8 cellular contexts compared by ENCODE assay signal in the genomic region with DNA sequence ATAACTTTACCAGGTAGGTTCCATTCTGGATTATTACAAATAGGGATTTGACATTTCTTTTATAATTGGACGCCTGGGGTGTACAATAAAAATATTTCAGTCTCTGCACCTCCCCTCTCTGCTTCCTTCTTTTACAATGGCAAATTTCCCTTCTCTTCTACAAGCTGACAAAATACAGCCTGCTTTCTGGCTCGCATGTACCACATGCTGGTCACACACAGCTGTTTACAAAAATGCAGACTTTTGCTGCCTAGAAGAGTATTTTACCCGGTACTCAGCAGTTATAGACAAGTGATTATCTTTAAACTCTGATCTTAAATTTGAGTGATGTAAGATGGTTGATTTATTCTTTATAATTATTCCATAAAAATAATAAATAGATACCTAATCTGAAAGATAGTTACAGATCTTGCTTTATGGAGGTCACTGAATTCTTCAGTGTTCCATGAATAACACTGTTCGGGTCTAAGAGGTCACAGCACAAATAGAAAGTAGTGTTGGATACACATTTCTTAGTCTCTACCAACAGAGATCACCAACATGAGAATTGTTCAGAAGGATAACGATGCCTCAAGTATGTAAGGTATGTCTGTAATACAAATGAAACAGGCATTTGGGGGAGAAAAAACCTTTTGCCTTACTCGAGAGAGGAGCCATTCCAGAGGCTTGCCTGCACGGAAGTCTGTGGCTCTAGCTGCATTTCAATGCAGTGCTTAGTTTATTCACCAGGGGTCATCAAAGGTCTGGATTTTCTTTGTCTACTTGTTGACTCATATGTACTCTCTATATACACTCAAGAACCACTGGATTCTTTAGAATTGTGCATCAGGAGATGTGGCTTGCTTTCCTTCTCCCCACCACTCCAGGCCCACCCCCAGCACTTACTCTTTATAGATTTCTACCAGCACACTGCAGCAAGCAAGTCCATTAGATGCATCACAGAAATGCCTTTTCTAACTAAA.
DNase-seq lines count a peak whose midpoint lies in the region; ATAC-seq lines count a peak whose summit lies in the region.

No MANE protein-coding gene starts in this region.

- no peak overlapping the region for H3K27ac ChIP-seq in trophoblast cell (ENCODE audit: low read depth, low read length)

- no peak overlapping the region for H3K23ac ChIP-seq in trophoblast cell (ENCODE audit: low read length)

- DNase-seq in activated CD4-positive, CD25-positive, alpha-beta regulatory T cell treated with anti-CD3 and anti-CD28 coated beads, Interleukin-2, amount 50 U/mL, for 72 hours = no peak
- DNase-seq in NT2/D1 (ENCODE audit: low read depth, low spot score) = peak; percentile 69
- peak in 1 of 2 donors; percentile 56 for DNase-seq in activated naive CD4-positive, alpha-beta T cell treated with anti-CD3 and anti-CD28 coated beads, Interleukin-2, amount 50 U/mL, for 72 hours (ENCODE audit: low spot score in 2 of 2)
- DNase-seq in head of caudate nucleus = peak in 31 of 42 donors; percentile 3 to 85 (median 57)
- DNase-seq in trophoblast cell = peak; percentile 67 to 89

- WGBS in trophoblast cell (ENCODE audit: extremely low coverage, insufficient coverage, insufficient read length) = no CpG with 5 or more reads among the region's 7 CpGs

- ATAC-seq in activated CD4-positive, CD25-positive, alpha-beta regulatory T cell treated with anti-CD3 and anti-CD28 coated beads, Interleukin-2, amount 50 U/mL, for 24 hours = peak; percentile 65 to 68
- peak; percentile 96 for ATAC-seq in GM21825 (IDR thresholded peaks at IDR 0.05; ENCODE audit: unreplicated experiment)
- peak; percentile 90 for ATAC-seq in activated naive CD4-positive, alpha-beta T cell treated with anti-CD3 and anti-CD28 coated beads, Interleukin-2, amount 50 U/mL, for 72 hours

- H4K91ac ChIP-seq in trophoblast cell (ENCODE audit: low read depth, low read length) = no peak overlapping the region

- H3K4me3 ChIP-seq in NT2/D1 (ENCODE audit: insufficient read length, low read depth) = no peak overlapping the region
- H3K4me3 ChIP-seq in trophoblast cell (ENCODE audit: low read depth, low read length) = no peak overlapping the region

- no peak overlapping the region for H3K4ac ChIP-seq in trophoblast cell (ENCODE audit: low read depth, low read length)

- H3K36me3 ChIP-seq in NT2/D1 (ENCODE audit: insufficient read depth, insufficient read length, low read length) (no peaks in the 10 kb centered on the region), trophoblast cell (ENCODE audit: control insufficient read depth in 1 of 2, insufficient read depth in 2 of 2, low read length in 2 of 2) (no peaks in the 10 kb centered on the region)

- H2AFZ ChIP-seq in trophoblast cell (ENCODE audit: insufficient read depth, low read length, poor library complexity) = no peak overlapping the region

- H3K4me1 ChIP-seq in NT2/D1 (ENCODE audit: insufficient read depth, insufficient read length) = no peaks in the 10 kb centered on the region
- H3K4me1 ChIP-seq in trophoblast cell (ENCODE audit: control insufficient read depth in 1 of 2, insufficient read depth in 2 of 2, low read length in 2 of 2) = no peaks in the 10 kb centered on the region

- H3K9ac ChIP-seq in NT2/D1 (ENCODE audit: insufficient read length, low read depth) (no peak overlapping the region), trophoblast cell (ENCODE audit: low read length) (no peak overlapping the region)

- peaks cover 3 to 11% (median 7%) of the 10 kb centered on the region in 3 donors for H3K4me1 Mint-ChIP-seq in IgD-negative memory B cell

- H3K79me2 ChIP-seq in trophoblast cell (ENCODE audit: control insufficient read depth, insufficient read depth, low read length, poor library complexity) = no peaks in the 10 kb centered on the region

- H3K4me2 ChIP-seq in trophoblast cell (ENCODE audit: low read length) = no peak overlapping the region

- H2AK5ac ChIP-seq in trophoblast cell (ENCODE audit: low read length) = no peak overlapping the region

- no peak overlapping the region for H4K12ac ChIP-seq in trophoblast cell (ENCODE audit: low read depth, low read length)

- intact Hi-C loops in head of caudate nucleus (cut with DNase I) = no loop called here

- H3K9me3 ChIP-seq in NT2/D1 (ENCODE audit: insufficient read depth, low read length) = no peaks in the 10 kb centered on the region
- no peaks in the 10 kb centered on the region for H3K9me3 ChIP-seq in trophoblast cell (ENCODE audit: insufficient read depth, low read depth, low read length)

- H3K9me3 Mint-ChIP-seq in IgD-negative memory B cell = no peaks in the 10 kb centered on the region
- H3K9me3 Mint-ChIP-seq in activated naive CD4-positive, alpha-beta T cell treated with anti-CD3 and anti-CD28 coated beads, Interleukin-2, amount 50 U/mL, for 72 hours = no peaks in the 10 kb centered on the region

- no peak overlapping the region for H3K27ac Mint-ChIP-seq in IgD-negative memory B cell
- H3K27ac Mint-ChIP-seq in activated naive CD4-positive, alpha-beta T cell treated with anti-CD3 and anti-CD28 coated beads, Interleukin-2, amount 50 U/mL, for 72 hours = no peak overlapping the region

- no peak overlapping the region for H3K18ac ChIP-seq in trophoblast cell (ENCODE audit: low read length)

- H3K36me3 Mint-ChIP-seq in IgD-negative memory B cell = peaks cover under 1% of the 10 kb centered on the region
- no peaks in the 10 kb centered on the region for H3K36me3 Mint-ChIP-seq in activated naive CD4-positive, alpha-beta T cell treated with anti-CD3 and anti-CD28 coated beads, Interleukin-2, amount 50 U/mL, for 72 hours

- H2BK120ac ChIP-seq in trophoblast cell (ENCODE audit: insufficient read depth, low read length, poor library complexity) = no peak overlapping the region

- H3K4me3 Mint-ChIP-seq in IgD-negative memory B cell = peak overlapping the region in 3 of 4 donors; percentile 53 to 78 (median 72)

- H4K8ac ChIP-seq in trophoblast cell (ENCODE audit: low read depth, low read length) = no peak overlapping the region

- no peak overlapping the region for H2BK12ac ChIP-seq in trophoblast cell (ENCODE audit: low read length)

- H3K79me1 ChIP-seq in trophoblast cell (ENCODE audit: low read length) = no peaks in the 10 kb centered on the region

- no peaks in the 10 kb centered on the region for H3K27me3 ChIP-seq in NT2/D1 (ENCODE audit: insufficient read depth, insufficient read length)
- no peaks in the 10 kb centered on the region for H3K27me3 ChIP-seq in trophoblast cell (ENCODE audit: insufficient read depth, low read length)

- H3K14ac ChIP-seq in trophoblast cell (ENCODE audit: low read length) = no peak overlapping the region

- H3K27me3 Mint-ChIP-seq in IgD-negative memory B cell = no peaks in the 10 kb centered on the region

- peak overlapping the region; percentile 23 for H2BK5ac ChIP-seq in trophoblast cell (ENCODE audit: low read depth, low read length, poor library complexity)
